9 cellular contexts compared by ENCODE assay signal in genomic region chr10:29688230-29688634, GRCh38. TPM values are rescaled to one million over a fixed set of nuclear protein-coding genes. Genes with fewer than 3 reads are reported as not detected.
A peak's percentile ranks its signal among the peaks of the same experiment; 100 is the strongest.
DNase-seq lines count a peak whose midpoint lies in the region; ATAC-seq, FAIRE-seq and TF ChIP-seq lines count a peak whose summit lies in the region.
"Had no signal": no experiment of that assay in that cellular context is flagged by ENCODE, and none has a peak within 500 bp of the region (broad histone marks: within the 10 kb centered on the region; RNA-seq: fewer than 3 reads in every experiment).

No MANE protein-coding gene starts in this region.

- peak overlapping the region; percentile 8; the same call in 1 of the 2 replicates for H3K27ac ChIP-seq in BLaER1
- no peak overlapping the region for H3K27ac ChIP-seq in H1 (ENCODE audit: low read depth, low read length)
- peak overlapping the region in 1 of 59 donors; percentile 5 for H3K27ac ChIP-seq in dorsolateral prefrontal cortex

- H2BK15ac ChIP-seq in H1 (ENCODE audit: low read length): no peak overlapping the region

- peak; percentile 88 for FAIRE-seq in H1 (lab: Jason Lieb, UNC)

- H4K8ac ChIP-seq in H1 (ENCODE audit: extremely low read depth, insufficient read depth, low read length): no peak overlapping the region

- H3K9ac ChIP-seq in BLaER1 (no peak overlapping the region; the same call in 1 of the 2 replicates), H1 (replicated peaks in 1 of 4; ENCODE audit: extremely low read depth in 1 of 4, low read depth in 3 of 4, low read length in 3 of 4) (no peak overlapping the region)

- no peak overlapping the region for H3K56ac ChIP-seq in H1 (replicated peaks; ENCODE audit: insufficient read length, low read depth, low read length)

- CTCF ChIA-PET in H1 (lab: Charles Lee; ENCODE audit: partially characterized antibody): interaction anchor here (0.7 to 1.1 kb wide), 2 partner anchors 11 to 98 kb away, joined by 3 to 5 read pairs; no protein-coding TSS in a partner anchor

- peaks cover 27 to 73% (median 67%) of the 10 kb centered on the region in 4 donors for H3K4me1 Mint-ChIP-seq in naive thymus-derived CD8-positive, alpha-beta T cell
- H3K4me1 Mint-ChIP-seq: naive B cell had no signal

- H3K23me2 ChIP-seq in H1 (ENCODE audit: low read depth, low read length): no peaks in the 10 kb centered on the region

- TF ChIP-seq POLR2A in H1 (IDR thresholded peaks at IDR 0.05; ENCODE audit: control extremely low read depth in 1 of 2, low read depth in 2 of 2, low read length in 2 of 2): no peak

- H4K5ac ChIP-seq in H1 (ENCODE audit: insufficient read length, low read depth, low read length): peak overlapping the region; percentile 13

- H3K4me1 ChIP-seq in BLaER1 (peaks cover 26% of the 10 kb centered on the region), H1 (replicated peaks in 1 of 4; ENCODE audit: control insufficient read depth in 3 of 4, insufficient read depth in 4 of 4, low read length in 3 of 4) (peaks cover 6 to 22% (median 14%) of the 10 kb centered on the region in 4 experiments; a peak in 5 of 7 replicates)

- H4K91ac ChIP-seq in H1 (replicated peaks; ENCODE audit: insufficient read length, low read length): peak overlapping the region; percentile 81

- H3K79me2 ChIP-seq in H1 (ENCODE audit: control insufficient read depth in 1 of 2, insufficient read depth in 2 of 2, low read length in 2 of 2): peaks cover 0 to 17% of the 10 kb centered on the region in 2 experiments; a peak in 2 of 4 replicates

- peak overlapping the region in 1 of 10 donors; percentile 15 for H3K4me3 Mint-ChIP-seq in naive thymus-derived CD8-positive, alpha-beta T cell
- H3K4me3 Mint-ChIP-seq: naive B cell had no signal

- H3K4me3 ChIP-seq in BLaER1 (no peak overlapping the region), H1 (ENCODE audit: extremely low read depth in 1 of 4, insufficient read depth in 2 of 4, low read depth in 3 of 4, low read length in 4 of 4) (0 out of 8 replicates have a peak overlapping the region, but pooled peaks of 1 of the 4 experiments have one; percentile 23), dorsolateral prefrontal cortex (peak overlapping the region in 2 of 59 donors; percentile 2 to 10)

- TF ChIP-seq EP300 in H1 (IDR thresholded peaks at IDR 0.05; ENCODE audit: borderline replicate concordance in 1 of 2, low read depth in 2 of 2, low read length in 2 of 2): peak in 1 of 2 experiments; percentile 71; a peak in 1 of 3 replicates

- H3K36me3 ChIP-seq in BLaER1: peaks cover 17% of the 10 kb centered on the region
- peaks cover 0 to 3% (median 0%) of the 10 kb centered on the region in 4 experiments; a peak in 3 of 8 replicates for H3K36me3 ChIP-seq in H1 (ENCODE audit: control insufficient read depth in 2 of 4, insufficient read depth in 4 of 4, low read length in 3 of 4)

- no peaks in the 10 kb centered on the region for H3K79me1 ChIP-seq in H1 (ENCODE audit: low read depth, low read length)

- no peak overlapping the region for H3K14ac ChIP-seq in H1 (ENCODE audit: insufficient read length)

- H3K9me3 ChIP-seq in BLaER1: 0 out of 2 replicates have a peak, but pooled peaks cover 4% of the 10 kb centered on the region
- no peaks in the 10 kb centered on the region for H3K9me3 ChIP-seq in H1 (ENCODE audit: insufficient read depth in 2 of 2, low read depth in 1 of 2, low read length in 1 of 2)

- H3K9me3 Mint-ChIP-seq in naive thymus-derived CD8-positive, alpha-beta T cell: peaks cover 0 to 4% (median 0%) of the 10 kb centered on the region in 9 donors
- H3K9me3 Mint-ChIP-seq: naive B cell had no signal

- H3K4ac ChIP-seq in H1 (replicated peaks; ENCODE audit: insufficient read length, low read depth, low read length): no peak overlapping the region

- peak overlapping the region in 7 of 10 donors; percentile 17 to 72 (median 46) for H3K27ac Mint-ChIP-seq in naive thymus-derived CD8-positive, alpha-beta T cell
- H3K27ac Mint-ChIP-seq: naive B cell had no signal

- POLR2A ChIA-PET in H1 (lab: Charles Lee; ENCODE audit: partially characterized antibody): interaction anchor here (1.7 kb wide), 1 partner anchor 11 kb away, joined by 5 read pairs; no protein-coding TSS in a partner anchor
- POLR2A ChIA-PET in naive thymus-derived CD8-positive, alpha-beta T cell (lab: Charles Lee): interaction anchor here (1.0 to 1.6 kb wide), 3 partner anchors 22 to 46 kb away, joined by 3 to 4 read pairs (median 3); no protein-coding TSS in a partner anchor

- H4K20me1 ChIP-seq in BLaER1 (no peaks in the 10 kb centered on the region), H1 (replicated peaks in 1 of 2; ENCODE audit: control insufficient read depth in 1 of 2, insufficient read depth in 2 of 2, low read length in 2 of 2) (no peaks in the 10 kb centered on the region)

- no peak overlapping the region for H3K18ac ChIP-seq in H1 (ENCODE audit: extremely low read depth, low read length)

- H3K27me3 Mint-ChIP-seq in naive thymus-derived CD8-positive, alpha-beta T cell: no peaks in the 10 kb centered on the region
- H3K27me3 Mint-ChIP-seq: naive B cell had no signal

- no peak overlapping the region for H2AFZ ChIP-seq in H1 (ENCODE audit: low read length)

- H2BK120ac ChIP-seq in H1 (replicated peaks; ENCODE audit: low read depth, low read length): no peak overlapping the region

- no peak for ATAC-seq in naive thymus-derived CD8-positive, alpha-beta T cell
- ATAC-seq in HG03565 (IDR thresholded peaks at IDR 0.05; ENCODE audit: unreplicated experiment) (no peak), GM21526 (IDR thresholded peaks at IDR 0.05; ENCODE audit: low FRiP score, unreplicated experiment) (no peak)

- H2BK12ac ChIP-seq in H1 (ENCODE audit: low read depth, low read length): no peak overlapping the region

- TF ChIP-seq CTCF in H1 (IDR thresholded peaks at IDR 0.05; ENCODE audit: control extremely low read depth in 1 of 3, insufficient read depth in 1 of 3, low read depth in 1 of 3, low read length in 3 of 3) (no peak), dorsolateral prefrontal cortex (IDR thresholded peaks at IDR 0.05 in 54 of 56, conservative IDR thresholded peaks at IDR 0.05 in 2 of 56; ENCODE audit: low read depth in 1 of 56, partially characterized antibody in 56 of 56) (no peak)

- H3K36me3 Mint-ChIP-seq in naive thymus-derived CD8-positive, alpha-beta T cell: peaks cover 4 to 24% (median 18%) of the 10 kb centered on the region in 3 donors
- H3K36me3 Mint-ChIP-seq: naive B cell had no signal

- H2AK5ac ChIP-seq in H1 (ENCODE audit: low read depth, low read length): no peak overlapping the region; the same call in 1 of the 2 replicates

- DNase-seq in NCI-H1417 (lab: John Stamatoyannopoulos, UW) (peak; percentile 36 to 85 (median 42)), H1 (ENCODE audit: low read depth in 1 of 2, low spot score in 2 of 2) (peak; percentile 62 to 70), dorsolateral prefrontal cortex (no peak), HuH-7.5 (ENCODE audit: low spot score) (no peak)
- no peak for DNase-seq in naive thymus-derived CD8-positive, alpha-beta T cell
- DNase-seq: naive B cell had no signal

- no peak overlapping the region; the same call in 1 of the 2 replicates for H2BK5ac ChIP-seq in H1 (ENCODE audit: low read depth, low read length)

- TF ChIP-seq RAD21 in H1 (IDR thresholded peaks at IDR 0.05 in 1 of 2, conservative IDR thresholded peaks at IDR 0.05 in 1 of 2; ENCODE audit: low read depth in 2 of 2, low read length in 2 of 2): 0 out of 4 replicates have a peak, but pooled peaks of 1 of the 2 experiments have one; percentile 7

- no peak overlapping the region for H3K23ac ChIP-seq in H1 (ENCODE audit: insufficient read length)

- WGBS in H1 (ENCODE audit: extremely low coverage in 1 of 2, insufficient coverage in 1 of 2, insufficient read length in 1 of 2, insufficient replicate concordance in 2 of 2, low coverage in 1 of 2, low lambda C conversion rate in 2 of 2, missing lambda C conversion rate in 1 of 2), 2 experiments: 13% methylated on average over 7 of the region's 7 CpGs; no CpG with 5 or more reads in 1 of the 2 experiments

- peak overlapping the region; percentile 75 for H3K4me2 ChIP-seq in BLaER1
- peak overlapping the region; percentile 25 to 55; a peak in 2 of 4 replicates for H3K4me2 ChIP-seq in H1 (ENCODE audit: insufficient read depth in 1 of 2, low read depth in 2 of 2, low read length in 2 of 2)

- intact Hi-C loops in dorsolateral prefrontal cortex (cut with DNase I): no loop called here

- H3K27me3 ChIP-seq in BLaER1 (no peaks in the 10 kb centered on the region), H1 (replicated peaks in 1 of 4; ENCODE audit: control insufficient read depth in 3 of 4, extremely low read depth in 1 of 4, insufficient read depth in 3 of 4, low read length in 3 of 4) (no peaks in the 10 kb centered on the region), dorsolateral prefrontal cortex (peaks cover 0 to 26% (median 0%) of the 10 kb centered on the region in 45 donors)

- H2BK20ac ChIP-seq in H1 (ENCODE audit: low read length): no peak overlapping the region

TF ChIP-seq in H1, 55 proteins besides CTCF, POLR2A, EP300 and RAD21 (continues in another document):
- no peak for TF ChIP-seq SRF (IDR thresholded peaks at IDR 0.05; ENCODE audit: low read depth, low read length)
- TF ChIP-seq TAF1 (IDR thresholded peaks at IDR 0.05; ENCODE audit: low read depth, low read length): 0 out of 2 replicates have a peak, but pooled peaks have one; percentile 41
- no peak for TF ChIP-seq SIRT6 (IDR thresholded peaks at IDR 0.05; ENCODE audit: low read length)
- no peak for TF ChIP-seq GABPA (IDR thresholded peaks at IDR 0.05; ENCODE audit: borderline replicate concordance, insufficient read depth, low read length)
- TF ChIP-seq RXRA (IDR thresholded peaks at IDR 0.05; ENCODE audit: insufficient read depth, low read depth, low read length): no peak
- no peak for TF ChIP-seq POU5F1 (IDR thresholded peaks at IDR 0.05; ENCODE audit: low read depth, low read length)
- no peak for TF ChIP-seq SAP30 (IDR thresholded peaks at IDR 0.05; ENCODE audit: insufficient read depth, insufficient replicate concordance, low read length)
- TF ChIP-seq NRF1 (IDR thresholded peaks at IDR 0.05; ENCODE audit: low read depth, low read length): no peak
- TF ChIP-seq BCL11A (IDR thresholded peaks at IDR 0.05; ENCODE audit: low read depth in 2 of 2, low read length in 2 of 2): no peak

RNA-seq across cellular contexts. Expression of gene SVIL, which starts 53.5 kb away (rescaled TPM):
- 15.4 and 16.0 TPM in 2 replicates for total RNA-seq in H1 (2021; fragmentation: NEBNext Ultra II Directional; extraction: Animal tissue kit (Norgen Biotek cat#: 25700))
- 4.3 and 4.7 TPM in 2 replicates for polyA plus RNA-seq in H1 (2011; rRNA removed)
- 5.3 TPM for polyA plus RNA-seq in H1 (2011; cell fraction: cytosol; rRNA removed)
- 18.4 TPM for polyA plus RNA-seq in H1 (2011; cell fraction: nucleus; rRNA removed)
- polyA plus RNA-seq in H1 (2012, experiment 1 of 2): 11.8 to 19.5 TPM (median 12.7 TPM) in 4 replicates
- polyA plus RNA-seq in H1 (2012, experiment 2 of 2): 0.76 TPM
- 14.1 TPM for polyA plus RNA-seq in H1 (2013, experiment 1 of 2)
- 13.6 TPM for polyA plus RNA-seq in H1 (2013, experiment 2 of 2)
- 12.4 and 14.0 TPM in 2 replicates for polyA minus RNA-seq in H1 (2011; rRNA and poly(A)+ RNA removed)
- polyA minus RNA-seq in H1 (2011; cell fraction: cytosol; rRNA and poly(A)+ RNA removed): 14.7 TPM
- 18.8 TPM for polyA minus RNA-seq in H1 (2011; cell fraction: nucleus; rRNA and poly(A)+ RNA removed)
- 10 to 100 TPM; 14.9 to 15.7 TPM for total RNA-seq in naive thymus-derived CD8-positive, alpha-beta T cell
- 10 to 100 TPM in 1 of 3 donors, 1 to 10 TPM in 2; 6.8 to 12.6 (median 8.9) TPM for polyA plus RNA-seq in naive thymus-derived CD8-positive, alpha-beta T cell
- 10 to 100 TPM in 43 of 120 experiments, 1 to 10 TPM in 77; 2.4 to 33.0 (median 7.8) TPM for total RNA-seq in dorsolateral prefrontal cortex

Comparison
In these comparisons a context has a peak if more than half of its experiments do, and no peak if none do; other contexts are left out.
1. DNase-seq: peak in NCI-H1417 (3 of 3) and H1 (2 of 2); none in naive thymus-derived CD8-positive, alpha-beta T cell (0 of 10), dorsolateral prefrontal cortex (0 of 10) and HuH-7.5 (single experiment).